Comparison of ENCODE assay signal across 1 cellular context in the genomic region with DNA sequence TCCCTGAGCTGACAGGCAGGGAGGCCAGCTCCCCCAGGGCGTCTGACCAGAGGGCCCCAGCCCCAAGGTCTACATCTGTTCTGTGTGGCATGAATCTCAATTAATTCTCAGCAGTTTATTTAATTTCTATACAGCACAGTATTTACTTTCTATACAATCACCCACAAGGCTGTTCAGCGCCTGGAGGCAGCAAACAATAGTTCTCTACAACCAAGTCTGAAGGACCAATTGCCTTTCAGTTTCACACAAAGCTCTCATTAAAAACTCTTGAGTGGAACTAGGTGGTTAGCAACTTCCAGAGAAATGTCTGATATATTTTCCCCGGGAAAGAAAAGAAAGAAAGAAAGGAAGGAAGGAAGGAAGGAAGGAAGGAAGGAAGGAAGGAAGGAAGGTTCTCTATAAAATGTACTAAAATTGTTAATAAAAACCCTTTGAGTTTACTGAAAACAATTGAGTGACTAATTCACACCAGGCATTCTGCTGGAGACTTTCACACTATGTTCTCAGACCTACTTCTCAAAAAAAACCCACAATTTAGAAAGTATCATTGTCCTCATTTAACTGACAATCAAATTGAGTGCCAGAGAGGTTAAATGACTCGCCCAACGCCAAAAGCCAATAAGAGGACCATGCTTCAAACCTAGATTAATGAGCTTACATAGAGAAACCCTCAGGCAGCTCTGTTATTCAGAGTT.
TF ChIP-seq lines count a peak whose summit lies in the region.

No MANE protein-coding gene starts in this region.

TF ChIP-seq in SK-N-SH, 30 proteins besides CTCF, POLR2A, EP300 and RAD21 (continued from another document):
- TF ChIP-seq, protein P1, sequence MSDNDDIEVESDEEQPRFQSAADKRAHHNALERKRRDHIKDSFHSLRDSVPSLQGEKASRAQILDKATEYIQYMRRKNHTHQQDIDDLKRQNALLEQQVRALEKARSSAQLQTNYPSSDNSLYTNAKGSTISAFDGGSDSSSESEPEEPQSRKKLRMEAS (IDR thresholded peaks at IDR 0.05; ENCODE audit: low read depth): no peak
- TF ChIP-seq FOXJ3 (CRISPR knock-in tag; IDR thresholded peaks at IDR 0.05) (no peak), CHD2 (IDR thresholded peaks at IDR 0.05; ENCODE audit: low read length, partially characterized antibody) (no peak), MEF2A (IDR thresholded peaks at IDR 0.05; ENCODE audit: borderline replicate concordance, low read depth) (no peak), TCF12 (IDR thresholded peaks at IDR 0.05) (no peak), GATA2 (CRISPR knock-in tag; IDR thresholded peaks at IDR 0.05) (no peak)
- TF ChIP-seq, protein P2, sequence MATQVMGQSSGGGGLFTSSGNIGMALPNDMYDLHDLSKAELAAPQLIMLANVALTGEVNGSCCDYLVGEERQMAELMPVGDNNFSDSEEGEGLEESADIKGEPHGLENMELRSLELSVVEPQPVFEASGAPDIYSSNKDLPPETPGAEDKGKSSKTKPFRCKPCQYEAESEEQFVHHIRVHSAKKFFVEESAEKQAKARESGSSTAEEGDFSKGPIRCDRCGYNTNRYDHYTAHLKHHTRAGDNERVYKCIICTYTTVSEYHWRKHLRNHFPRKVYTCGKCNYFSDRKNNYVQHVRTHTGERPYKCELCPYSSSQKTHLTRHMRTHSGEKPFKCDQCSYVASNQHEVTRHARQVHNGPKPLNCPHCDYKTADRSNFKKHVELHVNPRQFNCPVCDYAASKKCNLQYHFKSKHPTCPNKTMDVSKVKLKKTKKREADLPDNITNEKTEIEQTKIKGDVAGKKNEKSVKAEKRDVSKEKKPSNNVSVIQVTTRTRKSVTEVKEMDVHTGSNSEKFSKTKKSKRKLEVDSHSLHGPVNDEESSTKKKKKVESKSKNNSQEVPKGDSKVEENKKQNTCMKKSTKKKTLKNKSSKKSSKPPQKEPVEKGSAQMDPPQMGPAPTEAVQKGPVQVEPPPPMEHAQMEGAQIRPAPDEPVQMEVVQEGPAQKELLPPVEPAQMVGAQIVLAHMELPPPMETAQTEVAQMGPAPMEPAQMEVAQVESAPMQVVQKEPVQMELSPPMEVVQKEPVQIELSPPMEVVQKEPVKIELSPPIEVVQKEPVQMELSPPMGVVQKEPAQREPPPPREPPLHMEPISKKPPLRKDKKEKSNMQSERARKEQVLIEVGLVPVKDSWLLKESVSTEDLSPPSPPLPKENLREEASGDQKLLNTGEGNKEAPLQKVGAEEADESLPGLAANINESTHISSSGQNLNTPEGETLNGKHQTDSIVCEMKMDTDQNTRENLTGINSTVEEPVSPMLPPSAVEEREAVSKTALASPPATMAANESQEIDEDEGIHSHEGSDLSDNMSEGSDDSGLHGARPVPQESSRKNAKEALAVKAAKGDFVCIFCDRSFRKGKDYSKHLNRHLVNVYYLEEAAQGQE (IDR thresholded peaks at IDR 0.05; ENCODE audit: low read depth, low read length): no peak
TF ChIP-seq in SK-N-SH: peak in this region for 0.
